Comparison of ENCODE assay signal across 10 cellular contexts in the genomic region with DNA sequence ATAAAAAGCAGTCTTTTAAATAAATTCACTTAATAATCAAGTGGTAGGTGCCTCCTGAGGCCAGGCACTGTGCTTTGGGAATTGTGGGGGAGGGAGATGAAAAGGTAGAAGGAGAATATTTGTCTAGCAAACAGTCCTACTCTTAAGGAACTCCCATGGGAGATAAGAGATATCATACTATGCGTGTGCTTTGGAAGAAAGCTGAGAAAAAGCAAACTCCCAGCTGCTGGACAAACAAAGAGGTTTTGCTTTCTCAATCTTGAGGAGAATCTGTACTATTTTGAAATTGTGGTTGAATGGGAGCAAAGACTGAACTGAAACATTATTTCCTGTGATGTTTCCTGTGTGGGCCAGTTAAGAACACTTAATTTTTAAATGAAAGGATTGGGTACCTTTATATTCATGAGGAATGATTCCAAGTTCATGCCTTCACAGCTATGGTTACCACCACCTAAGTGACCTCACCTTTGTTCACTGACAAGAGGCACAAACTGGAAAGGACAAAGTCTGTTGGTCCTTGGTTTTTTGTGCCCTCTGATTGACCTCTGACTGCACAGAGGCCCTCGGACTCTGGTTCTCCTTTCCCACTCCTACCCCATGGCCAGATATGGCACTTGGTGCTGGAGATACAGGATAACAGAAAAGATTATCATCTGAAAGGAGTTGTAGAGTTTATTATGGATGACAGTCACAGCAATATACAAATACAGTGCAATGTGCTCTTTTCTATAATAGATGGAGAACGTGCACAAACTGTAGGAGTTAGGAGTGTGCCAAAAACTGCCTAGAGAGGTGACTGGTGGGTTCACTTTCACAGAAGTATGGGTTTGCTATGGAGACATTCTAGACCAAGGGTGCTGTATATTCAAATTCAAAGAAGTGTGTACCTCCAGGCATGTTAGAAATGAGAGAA. TPM values are rescaled to one million over a fixed set of nuclear protein-coding genes. Genes with fewer than 3 reads are reported as not detected.
A peak's percentile ranks its signal among the peaks of the same experiment; 100 is the strongest.
DNase-seq lines count a peak whose midpoint lies in the region; ATAC-seq lines count a peak whose summit lies in the region.
"Had no signal": no experiment of that assay in that cellular context is flagged by ENCODE, and none has a peak within 500 bp of the region (broad histone marks: within the 10 kb centered on the region; RNA-seq: fewer than 3 reads in every experiment).

No MANE protein-coding gene starts in this region.

- H3K9ac ChIP-seq in subcutaneous abdominal adipose tissue (ENCODE audit: low read length in 5 of 5) = peak overlapping the region in 1 of 5 donors; percentile 41

- POLR2A ChIA-PET in activated CD4-positive, alpha-beta T cell treated with anti-CD3 and anti-CD28 coated beads, Interleukin-2, amount 10 ng/mL, durations not matched to agents 7 days and 5 days (lab: Charles Lee) = interaction anchor here (1.2 to 2.3 kb wide), 3 partner anchors 87 to 243 kb away, joined by 3 to 16 read pairs (median 3); no protein-coding TSS in a partner anchor

- peak overlapping the region; percentile 94 for H3K4me3 Mint-ChIP-seq in activated CD4-positive, alpha-beta T cell treated with anti-CD3 and anti-CD28 coated beads, Interleukin-2, amount 10 ng/mL, durations not matched to agents 7 days and 5 days

- H3K27ac ChIP-seq in esophagus (ENCODE audit: low read depth in 2 of 2, low read length in 1 of 2) (peak overlapping the region; percentile 46 to 47), subcutaneous abdominal adipose tissue (ENCODE audit: low read depth, low read length) (peak overlapping the region; percentile 9)

- WGBS in esophagus, 2 donors = 35 to 36% methylated on average over 3 of the region's 3 CpGs

- H3K9me3 Mint-ChIP-seq in activated CD4-positive, alpha-beta T cell treated with anti-CD3 and anti-CD28 coated beads, Interleukin-2, amount 10 ng/mL, durations not matched to agents 7 days and 5 days = peaks cover 3% of the 10 kb centered on the region

- H3K9me3 ChIP-seq in esophagus (ENCODE audit: control insufficient read depth in 2 of 2, insufficient read depth in 1 of 2, low read depth in 1 of 2, low read length in 1 of 2) (no peaks in the 10 kb centered on the region), subcutaneous abdominal adipose tissue (ENCODE audit: control insufficient read depth in 5 of 5, low read length in 5 of 5) (no peaks in the 10 kb centered on the region)

- ATAC-seq in HG03342 (IDR thresholded peaks at IDR 0.05; ENCODE audit: unreplicated experiment) = no peak
- no peak for ATAC-seq in HG03354 (IDR thresholded peaks at IDR 0.05; ENCODE audit: poor library complexity, severe bottlenecking, unreplicated experiment)

- peak; percentile 25 for DNase-seq in activated CD4-positive, alpha-beta T cell treated with anti-CD3 and anti-CD28 coated beads, Interleukin-2, amount 10 ng/mL, durations not matched to agents 7 days and 5 days
- DNase-seq in activated CD4-positive, alpha-beta T cell treated with anti-CD3 and anti-CD28 coated beads for 4 hours = no peak
- DNase-seq in OCI-M1 (lab: John Stamatoyannopoulos, UW) (peak; percentile 75), NCI-H774 (lab: John Stamatoyannopoulos, UW) (no peak)
- DNase-seq: ACHN, NCI-H2227 treated with DMSO at 0.1 percent for 48 hours had no signal

- H3K27ac Mint-ChIP-seq in activated CD4-positive, alpha-beta T cell treated with anti-CD3 and anti-CD28 coated beads, Interleukin-2, amount 10 ng/mL, durations not matched to agents 7 days and 5 days = peak overlapping the region; percentile 98

- CTCF ChIA-PET in activated CD4-positive, alpha-beta T cell treated with anti-CD3 and anti-CD28 coated beads, Interleukin-2, amount 10 ng/mL, durations not matched to agents 7 days and 5 days (lab: Charles Lee) = interaction anchor here (0.8 to 2.2 kb wide), 4 partner anchors 9 to 90 kb away, joined by 3 to 8 read pairs (median 3); no protein-coding TSS in a partner anchor

- H3K4me1 ChIP-seq in esophagus (ENCODE audit: control insufficient read depth in 2 of 2, insufficient read depth in 2 of 2, low read length in 1 of 2) = no peaks in the 10 kb centered on the region
- H3K4me1 ChIP-seq in subcutaneous abdominal adipose tissue (ENCODE audit: control insufficient read depth in 5 of 5, insufficient read depth in 5 of 5, low read length in 5 of 5) = peaks cover 0 to 10% (median 0%) of the 10 kb centered on the region in 5 donors

- H3K27me3 ChIP-seq in esophagus (ENCODE audit: control insufficient read depth in 1 of 2, insufficient read depth in 2 of 2, low read length in 2 of 2) (no peaks in the 10 kb centered on the region), subcutaneous abdominal adipose tissue (ENCODE audit: control insufficient read depth in 5 of 5, insufficient read depth in 4 of 5, low read length in 5 of 5) (no peaks in the 10 kb centered on the region)

- H3K27me3 Mint-ChIP-seq in activated CD4-positive, alpha-beta T cell treated with anti-CD3 and anti-CD28 coated beads, Interleukin-2, amount 10 ng/mL, durations not matched to agents 7 days and 5 days = no peaks in the 10 kb centered on the region

- peaks cover 58% of the 10 kb centered on the region for H3K36me3 Mint-ChIP-seq in activated CD4-positive, alpha-beta T cell treated with anti-CD3 and anti-CD28 coated beads, Interleukin-2, amount 10 ng/mL, durations not matched to agents 7 days and 5 days (ENCODE audit: low read depth)

- H3K36me3 ChIP-seq in esophagus (ENCODE audit: control insufficient read depth in 2 of 2, insufficient read depth in 2 of 2, low read length in 1 of 2) = no peaks in the 10 kb centered on the region
- no peaks in the 10 kb centered on the region for H3K36me3 ChIP-seq in subcutaneous abdominal adipose tissue (ENCODE audit: control insufficient read depth in 5 of 5, insufficient read depth in 5 of 5, low read length in 5 of 5)

- peak overlapping the region; percentile 16 to 40 for H3K4me3 ChIP-seq in esophagus (ENCODE audit: low read depth in 1 of 2, low read length in 2 of 2)
- peak overlapping the region; percentile 38 to 67 (median 57) for H3K4me3 ChIP-seq in subcutaneous abdominal adipose tissue (ENCODE audit: low read depth in 1 of 5, low read length in 5 of 5)

- H3K4me1 Mint-ChIP-seq in activated CD4-positive, alpha-beta T cell treated with anti-CD3 and anti-CD28 coated beads, Interleukin-2, amount 10 ng/mL, durations not matched to agents 7 days and 5 days = peaks cover 51% of the 10 kb centered on the region

RNA-seq across cellular contexts. Expression of gene CD53, which starts 1.6 kb away (rescaled TPM):
- 100 to 1,000 TPM; 530 to 557 TPM for total RNA-seq in activated CD4-positive, alpha-beta T cell treated with anti-CD3 and anti-CD28 coated beads, Interleukin-2, amount 10 ng/mL, durations not matched to agents 7 days and 5 days
- polyA plus RNA-seq in esophagus = 1 to 10 TPM; 5.8 to 8.0 TPM

Comparison
In these comparisons a context has a peak if more than half of its experiments do, and no peak if none do; other contexts are left out.
1. DNase-seq: peak in activated CD4-positive, alpha-beta T cell treated with anti-CD3 and anti-CD28 coated beads, Interleukin-2, amount 10 ng/mL, durations not matched to agents 7 days and 5 days (single experiment) and OCI-M1 (single experiment); none in activated CD4-positive, alpha-beta T cell treated with anti-CD3 and anti-CD28 coated beads for 4 hours (0 of 2) and NCI-H774 (single experiment).